In genomic region chr11:47350315-47350714, GRCh38 we compare ENCODE assay signal across 17 cellular contexts. TPM values are rescaled to one million over a fixed set of nuclear protein-coding genes. Genes with fewer than 3 reads are reported as not detected.
DNase-seq lines count a peak whose midpoint lies in the region; ATAC-seq and TF ChIP-seq lines count a peak whose summit lies in the region.
"Had no signal": no experiment of that assay in that cellular context is flagged by ENCODE, and none has a peak within 500 bp of the region (broad histone marks: within the 10 kb centered on the region; RNA-seq: fewer than 3 reads in every experiment).

No MANE protein-coding gene starts in this region.

- intact Hi-C loops in heart left ventricle (cut with DNase I) = loop anchor here in 8 of 10 donors (5.0 to 10.0 kb wide), 8 partner anchors 63 to 466 kb away; partner anchors contain the start of genes MADD (in 4 of the 8), ARFGAP2 (in 1 of the 8), NR1H3 (in 1 of the 8) and PACSIN3 (in 1 of the 8)
- intact Hi-C loops in Right ventricle myocardium inferior (cut with DNase I) = no loop called here
- intact Hi-C loops in right cardiac atrium (cut with DNase I) = loop anchor here in 3 of 4 donors (5.0 to 10.0 kb wide), 4 partner anchors 76 to 173 kb away; partner anchors contain the start of genes MADD (in 2 of the 3), ARFGAP2 (in 1 of the 3), NR1H3 (in 1 of the 3) and PACSIN3 (in 1 of the 3)

- peak overlapping the region in 2 of 11 experiments; percentile 15 to 17; a peak in 1 of 22 replicates for H3K4me2 ChIP-seq in BLaER1 treated with 17β-estradiol and CSF1 and Interleukin-3, amounts not matched to agents 10 nM and 100 nM

- H3K27ac ChIP-seq in heart left ventricle (peak overlapping the region; percentile 46 to 99 (median 96)), right cardiac atrium (ENCODE audit: low read length) (peak overlapping the region; percentile 92), neutrophil (peak overlapping the region; percentile 31)
- peak overlapping the region in 9 of 11 experiments; percentile 26 to 67 (median 57); a peak in 15 of 22 replicates for H3K27ac ChIP-seq in BLaER1 treated with 17β-estradiol and CSF1 and Interleukin-3, amounts not matched to agents 10 nM and 100 nM

- no peak for TF ChIP-seq POLR2A in heart left ventricle (IDR thresholded peaks at IDR 0.05)

- H3K9ac ChIP-seq in BLaER1 treated with 17β-estradiol and CSF1 and Interleukin-3, amounts not matched to agents 10 nM and 100 nM = peak overlapping the region in 7 of 11 experiments; percentile 1 to 62 (median 46); a peak in 6 of 22 replicates

- WGBS in heart left ventricle, 4 donors = 52 to 60% (median 55%) methylated on average over 5 to 9 of the region's 9 CpGs
- WGBS in right cardiac atrium = 68% methylated on average over 9 of the region's 9 CpGs

- H3K4me3 ChIP-seq in heart left ventricle (peak overlapping the region; percentile 48 to 95 (median 66)), right cardiac atrium (ENCODE audit: low read length) (peak overlapping the region; percentile 37), neutrophil (ENCODE audit: low read depth in 1 of 2, low read length in 1 of 2) (no peak overlapping the region), H7 (ENCODE audit: insufficient read depth, low read depth, low read length) (no peak overlapping the region)
- H3K4me3 ChIP-seq in BLaER1 treated with 17β-estradiol and CSF1 and Interleukin-3, amounts not matched to agents 10 nM and 100 nM = no peak overlapping the region
- H3K4me3 ChIP-seq: GM12878 had no signal

- TF ChIP-seq CTCF in heart left ventricle (IDR thresholded peaks at IDR 0.05) (no peak), neutrophil (IDR thresholded peaks at IDR 0.05) (no peak)

- H3K9me3 ChIP-seq in heart left ventricle (no peaks in the 10 kb centered on the region), right cardiac atrium (ENCODE audit: control insufficient read depth, low read length) (no peaks in the 10 kb centered on the region), neutrophil (no peaks in the 10 kb centered on the region)
- H3K9me3 ChIP-seq in BLaER1 treated with 17β-estradiol and CSF1 and Interleukin-3, amounts not matched to agents 10 nM and 100 nM (replicated peaks in 1 of 11) = no peaks in the 10 kb centered on the region

- peaks cover 0 to 58% (median 21%) of the 10 kb centered on the region in 9 donors for H3K36me3 ChIP-seq in heart left ventricle
- peaks cover 5 to 18% (median 14%) of the 10 kb centered on the region in 11 experiments; a peak in 21 of 22 replicates for H3K36me3 ChIP-seq in BLaER1 treated with 17β-estradiol and CSF1 and Interleukin-3, amounts not matched to agents 10 nM and 100 nM
- peaks cover 93% of the 10 kb centered on the region for H3K36me3 ChIP-seq in neutrophil
- H3K36me3 ChIP-seq in H7 (replicated peaks; ENCODE audit: control insufficient read depth, insufficient read depth, low read length) = no peaks in the 10 kb centered on the region

- ATAC-seq in heart left ventricle = no peak
- no peak for ATAC-seq in Right ventricle myocardium inferior
- no peak for ATAC-seq in right cardiac atrium
- ATAC-seq: GM12878 had no signal

- peak in 4 of 5 donors; percentile 7 to 40 (median 22) for DNase-seq in heart left ventricle
- no peak for DNase-seq in Right ventricle myocardium inferior (ENCODE audit: missing footprints)
- DNase-seq in right cardiac atrium = peak; percentile 4 to 60 (median 57)
- DNase-seq in medulla oblongata (ENCODE audit: extremely low spot score) = no peak
- no peak for DNase-seq in H7
- DNase-seq in NCI-H524 (lab: John Stamatoyannopoulos, UW) = no peak
- DNase-seq: 8988T; AML-193; C1 segment of cervical spinal cord; Calu3; CD4-positive, alpha-beta T cell; DMS 273 treated with DMSO at 0.1 percent for 48 hours; DMS79 had no signal

- H4K20me1 ChIP-seq in BLaER1 treated with 17β-estradiol and CSF1 and Interleukin-3, amounts not matched to agents 10 nM and 100 nM = peaks cover 0 to 60% (median 0%) of the 10 kb centered on the region in 11 experiments; a peak in 8 of 22 replicates

- peaks cover 0 to 48% (median 8%) of the 10 kb centered on the region in 12 donors for H3K4me1 ChIP-seq in heart left ventricle
- peaks cover 0 to 42% (median 35%) of the 10 kb centered on the region in 10 experiments; a peak in 15 of 20 replicates for H3K4me1 ChIP-seq in BLaER1 treated with 17β-estradiol and CSF1 and Interleukin-3, amounts not matched to agents 10 nM and 100 nM
- H3K4me1 ChIP-seq in right cardiac atrium (ENCODE audit: control insufficient read depth, insufficient read depth, low read length) = no peaks in the 10 kb centered on the region
- H3K4me1 ChIP-seq in neutrophil (ENCODE audit: control insufficient read depth in 1 of 2, insufficient read depth in 1 of 2, low read depth in 1 of 2, low read length in 1 of 2) = peaks cover 0 to 4% of the 10 kb centered on the region in 2 experiments

- H3K27me3 ChIP-seq in heart left ventricle = no peaks in the 10 kb centered on the region
- no peaks in the 10 kb centered on the region for H3K27me3 ChIP-seq in BLaER1 treated with 17β-estradiol and CSF1 and Interleukin-3, amounts not matched to agents 10 nM and 100 nM
- no peaks in the 10 kb centered on the region for H3K27me3 ChIP-seq in right cardiac atrium (ENCODE audit: control insufficient read depth, insufficient read depth)
- no peaks in the 10 kb centered on the region for H3K27me3 ChIP-seq in neutrophil
- no peaks in the 10 kb centered on the region for H3K27me3 ChIP-seq in H7 (ENCODE audit: control insufficient read depth, insufficient read depth, low read length)

RNA-seq across cellular contexts. Expression of gene MYBPC3, which starts 2.2 kb away (rescaled TPM):
- total RNA-seq in heart left ventricle = 1,000 to 10,000 TPM; 1,340 to 3,074 (median 2,074) TPM
- 1,000 to 10,000 TPM in 1 of 2 donors, 100 to 1,000 TPM in 1; 425 to 1,204 TPM for polyA plus RNA-seq in heart left ventricle
- 2,397 TPM for total RNA-seq in Right ventricle myocardium inferior
- total RNA-seq in right cardiac atrium = 1,000 to 10,000 TPM in 3 of 4 donors, 100 to 1,000 TPM in 1; 953 to 1,924 (median 1,412) TPM
- 1,009 TPM for polyA plus RNA-seq in right cardiac atrium
- total RNA-seq in H7 (2014; rRNA removed; shearing (Covaris generic)) = not detected in 2 replicates
- total RNA-seq: Calu3; CD4-positive, alpha-beta T cell; G401; GM12878 had no signal

RNA-seq across cellular contexts. Expression of gene SPI1, which starts 28.0 kb away (rescaled TPM):
- 10 to 100 TPM in 4 of 9 donors, 1 to 10 TPM in 5; 2.8 to 78.9 (median 8.5) TPM for total RNA-seq in heart left ventricle
- 1 to 10 TPM; 4.3 to 7.7 TPM for polyA plus RNA-seq in heart left ventricle
- 14.6 TPM for total RNA-seq in Right ventricle myocardium inferior
- 10 to 100 TPM; 11.6 to 24.1 (median 18.6) TPM for total RNA-seq in right cardiac atrium
- polyA plus RNA-seq in right cardiac atrium = 5.9 TPM
- 0.42 and 0.81 TPM in 2 replicates for total RNA-seq in H7 (2014; rRNA removed; shearing (Covaris generic))
- total RNA-seq: Calu3, G401 had no signal

RNA-seq across cellular contexts. Expression of gene SLC39A13, which starts 58.1 kb away (rescaled TPM):
- total RNA-seq in heart left ventricle = 10 to 100 TPM; 33.5 to 82.8 (median 45.3) TPM
- polyA plus RNA-seq in heart left ventricle = 10 to 100 TPM; 56.5 to 97.3 TPM
- total RNA-seq in Right ventricle myocardium inferior = 35.0 TPM
- 10 to 100 TPM; 41.7 to 46.6 (median 44.9) TPM for total RNA-seq in right cardiac atrium
- 61.6 TPM for polyA plus RNA-seq in right cardiac atrium
- total RNA-seq in H7 (2014; rRNA removed; shearing (Covaris generic)) = 26.7 and 29.0 TPM in 2 replicates

Comparison
In these comparisons a context has a peak if more than half of its experiments do, and no peak if none do; other contexts are left out.
1. DNase-seq: peak in heart left ventricle (4 of 5) and right cardiac atrium (3 of 3); none in Right ventricle myocardium inferior (single experiment), medulla oblongata (single experiment), H7 (single experiment) and NCI-H524 (0 of 2).
2. H3K27ac ChIP-seq: peak in every context shown above with its lines; median percentile 96 in heart left ventricle; 92 in right cardiac atrium; 57 in BLaER1 treated with 17β-estradiol and CSF1 and Interleukin-3, amounts not matched to agents 10 nM and 100 nM; 31 in neutrophil.
3. H3K4me3 ChIP-seq: peak in heart left ventricle (12 of 12) and right cardiac atrium (single experiment); none in BLaER1 treated with 17β-estradiol and CSF1 and Interleukin-3, amounts not matched to agents 10 nM and 100 nM (0 of 10), neutrophil (0 of 2) and H7 (single experiment).
4. RNA of gene MYBPC3, which starts 2.2 kb away (total RNA-seq): 2,397 TPM in Right ventricle myocardium inferior (single experiment), 1,340 to 3,074 TPM in heart left ventricle and 953 to 1,924 TPM in right cardiac atrium; not detected in H7; every median in the first group is over 100 times any median in the second.